Comparison of ENCODE assay signal across 18 cellular contexts in the genomic region with DNA sequence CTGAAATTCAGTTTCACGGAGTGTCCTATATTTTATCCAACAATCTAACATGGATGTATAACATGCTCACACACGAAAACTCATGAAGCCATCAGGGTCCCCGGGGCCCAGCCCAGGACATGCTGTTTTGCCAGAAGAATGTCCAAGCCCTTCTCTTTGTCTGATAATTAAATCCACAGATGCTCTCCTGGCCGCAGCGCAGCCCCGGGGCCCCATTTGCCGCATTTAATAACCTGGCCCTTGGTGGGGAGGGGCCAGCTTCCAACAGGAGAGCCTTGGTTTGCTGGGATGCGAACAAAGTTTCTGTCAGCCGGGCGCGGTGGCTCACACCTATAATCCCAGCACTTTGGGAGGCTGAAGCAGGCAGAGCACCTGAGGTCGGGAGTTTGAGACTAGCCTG.
"Had no signal": no experiment of that assay in that cellular context is flagged by ENCODE, and none has a peak within 500 bp of the region (broad histone marks: within the 10 kb centered on the region; RNA-seq: fewer than 3 reads in every experiment).

No MANE protein-coding gene starts in this region.

- H3K36me3 ChIP-seq: pancreas had no signal

- H3K4me3 ChIP-seq: mucosa of descending colon, pancreas, skin epidermis had no signal

- DNase-seq: activated CD4-positive, alpha-beta T cell treated with anti-CD3 and anti-CD28 coated beads, Interleukin-2, amount 10 ng/mL, durations not matched to agents 7 days and 5 days; activated CD4-positive, CD25-positive, alpha-beta regulatory T cell; activated CD8-positive, alpha-beta memory T cell treated with anti-CD3 and anti-CD28 coated beads, Interleukin-2, amount 50 U/mL, for 48 hours; activated gamma-delta T cell; activated T-cell treated with anti-CD3 and anti-CD28 coated beads, Interleukin-2, amount 50 U/mL, for 72 hours; amygdala; cortex of kidney; effector CD4-positive, alpha-beta T cell; foreskin fibroblast; naive thymus-derived CD4-positive, alpha-beta T cell; stimulated activated CD4-positive, alpha-beta T cell treated with anti-CD3 and anti-CD28 coated beads, Interleukin-4, amount 100 ng/mL, for 24 hours; stimulated activated naive CD4-positive, alpha-beta T cell; substantia nigra; T-helper 2 cell had no signal

- H3K27me3 ChIP-seq: pancreas had no signal

- H3K9me3 ChIP-seq: mucosa of descending colon, pancreas had no signal

- H3K27ac ChIP-seq: pancreas, skin epidermis had no signal

- H3K4me1 ChIP-seq: pancreas had no signal

- ATAC-seq: activated T-cell treated with anti-CD3 and anti-CD28 coated beads, Interleukin-2, amount 50 U/mL, for 72 hours; left lobe of liver; naive thymus-derived CD4-positive, alpha-beta T cell had no signal
